Comparison of ENCODE assay signal across 8 cellular contexts in genomic region chr3:5250467-5251195, GRCh38.
A peak's percentile ranks its signal among the peaks of the same experiment; 100 is the strongest.
DNase-seq lines count a peak whose midpoint lies in the region; ATAC-seq and TF ChIP-seq lines count a peak whose summit lies in the region.

No MANE protein-coding gene starts in this region.

- no peaks in the 10 kb centered on the region for H3K79me2 ChIP-seq in ACC112 (ENCODE audit: control insufficient read depth, insufficient read depth, low read length, unreplicated experiment)

- DNase-seq in HuH-7.5 (ENCODE audit: low spot score): peak; percentile 53
- DNase-seq in breast epithelium (ENCODE audit: low spot score in 2 of 2): peak in 1 of 2 donors; percentile 20
- peak; percentile 42 for DNase-seq in mucosa of gallbladder (ENCODE audit: low spot score)
- no peak for DNase-seq in NCI-H774 (lab: John Stamatoyannopoulos, UW)

- no peak for TF ChIP-seq CTCF in breast epithelium (IDR thresholded peaks at IDR 0.05)

- H3K9me3 ChIP-seq in breast epithelium: no peaks in the 10 kb centered on the region

- intact Hi-C loops in breast epithelium (cut with DNase I; ENCODE audit: low total_unique reads): loop anchor here (10.0 kb wide), 1 partner anchor 1784 kb away; no protein-coding TSS in a partner anchor

- H3K4me3 ChIP-seq in ACC112 (ENCODE audit: low read depth, low read length) (peak overlapping the region; percentile 80), breast epithelium (peak overlapping the region; percentile 22 to 59 (median 44))

- ATAC-seq in HG03520 (IDR thresholded peaks at IDR 0.05; ENCODE audit: unreplicated experiment) (no peak), HG02840 (IDR thresholded peaks at IDR 0.05; ENCODE audit: low FRiP score, unreplicated experiment) (no peak), HG02870 (IDR thresholded peaks at IDR 0.05; ENCODE audit: unreplicated experiment) (no peak)

- H3K4me1 ChIP-seq in ACC112 (ENCODE audit: control insufficient read depth, insufficient read depth, low read length, unreplicated experiment) (no peaks in the 10 kb centered on the region), breast epithelium (no peaks in the 10 kb centered on the region)

- H3K27ac ChIP-seq in ACC112 (ENCODE audit: low read depth, low read length) (no peak overlapping the region), breast epithelium (peak overlapping the region; percentile 42 to 57)

- H2AFZ ChIP-seq in ACC112 (ENCODE audit: low read length, unreplicated experiment): peak overlapping the region; percentile 84

- H3K27me3 ChIP-seq in ACC112 (ENCODE audit: insufficient read depth, low read length) (peaks cover 27% of the 10 kb centered on the region), breast epithelium (no peaks in the 10 kb centered on the region)

- TF ChIP-seq POLR2A in breast epithelium (IDR thresholded peaks at IDR 0.05): no peak

- no peaks in the 10 kb centered on the region for H3K36me3 ChIP-seq in ACC112 (ENCODE audit: insufficient read depth, low read length)
- H3K36me3 ChIP-seq in breast epithelium: no peaks in the 10 kb centered on the region
